Comparison of ENCODE assay signal across 22 cellular contexts in the genomic region with DNA sequence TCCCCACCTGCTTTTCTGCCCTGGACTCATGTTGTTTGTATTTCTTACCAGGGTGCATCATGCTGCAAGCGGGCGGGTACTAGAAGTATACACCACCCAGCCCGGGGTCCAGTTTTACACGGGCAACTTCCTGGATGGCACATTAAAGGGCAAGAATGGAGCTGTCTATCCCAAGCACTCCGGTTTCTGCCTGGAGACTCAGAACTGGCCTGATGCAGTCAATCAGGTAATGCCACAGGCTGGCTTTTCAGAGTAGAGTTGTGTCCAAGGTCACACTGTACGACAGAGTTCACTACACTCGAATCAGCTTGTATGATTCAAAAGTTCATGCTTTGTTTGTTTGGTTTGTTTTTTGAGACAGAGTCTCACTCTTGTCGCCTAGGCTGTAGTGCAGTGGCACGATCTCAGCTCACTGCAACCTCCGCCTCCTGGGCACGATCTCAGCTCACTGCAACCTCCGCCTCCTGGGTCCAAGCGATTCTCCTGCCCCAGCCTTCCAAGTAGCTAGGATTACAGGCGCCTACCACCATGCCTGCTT.
"Had no signal": no experiment of that assay in that cellular context is flagged by ENCODE, and none has a peak within 500 bp of the region (broad histone marks: within the 10 kb centered on the region; RNA-seq: fewer than 3 reads in every experiment).

No MANE protein-coding gene starts in this region.

- H3K27ac Mint-ChIP-seq: brain had no signal

- DNase-seq: activated CD4-positive, alpha-beta T cell treated with anti-CD3 and anti-CD28 coated beads for 48 hours; activated CD8-positive, alpha-beta memory T cell treated with anti-CD3 and anti-CD28 coated beads for 24 hours; activated CD8-positive, alpha-beta memory T cell treated with anti-CD3 and anti-CD28 coated beads, Interleukin-2, amount 50 U/mL, for 4 hours; activated naive CD4-positive, alpha-beta T cell; anterior cingulate cortex; heart left ventricle; islet precursor cell; left cardiac atrium; lower lobe of right lung; mesendoderm; naive B cell; occipital lobe; posterior cingulate gyrus; stimulated activated CD4-positive, alpha-beta T cell treated with anti-CD3 and anti-CD28 coated beads, Interleukin-4, amount 100 ng/mL, for 1 hour; stimulated activated naive CD4-positive, alpha-beta T cell; SW 1271; T-helper 2 cell; upper lobe of left lung had no signal

- H3K27me3 Mint-ChIP-seq: brain, naive B cell had no signal

- H3K9me3 ChIP-seq: heart left ventricle, lower lobe of right lung, thoracic aorta, upper lobe of left lung had no signal

- H3K27me3 ChIP-seq: heart left ventricle, upper lobe of left lung had no signal

- H3K4me3 ChIP-seq: heart left ventricle, lower lobe of right lung, SK-N-MC, thoracic aorta, upper lobe of left lung had no signal

- H3K4me3 Mint-ChIP-seq: brain, naive B cell, neural crest cell had no signal

- H3K27ac ChIP-seq: heart left ventricle, lower lobe of right lung, SK-N-MC, thoracic aorta, upper lobe of left lung had no signal

- ATAC-seq: heart left ventricle, left cardiac atrium, lower lobe of right lung had no signal

- H3K9me3 Mint-ChIP-seq: brain, naive B cell, neural crest cell had no signal
